8 cellular contexts compared by ENCODE assay signal in genomic region chr17:42322382-42323267, GRCh38. TPM values are rescaled to one million over a fixed set of nuclear protein-coding genes. Genes with fewer than 3 reads are reported as not detected.
A peak's percentile ranks its signal among the peaks of the same experiment; 100 is the strongest.
DNase-seq lines count a peak whose midpoint lies in the region; ATAC-seq and TF ChIP-seq lines count a peak whose summit lies in the region.

No MANE protein-coding gene starts in this region.

- H3K36me3 ChIP-seq in lower lobe of right lung, result peaks cover 100% of the 10 kb centered on the region

- DNase-seq in GM13976 (ENCODE audit: low spot score) (peak; percentile 88), HT1080 (ENCODE audit: low read depth) (peak; percentile 87), NCI-H82 treated with DMSO at 0.1 percent for 48 hours (lab: John Stamatoyannopoulos, UW; ENCODE audit: unreplicated experiment) (peak; percentile 83), dermis blood vessel endothelial cell (peak; percentile 98), lower lobe of right lung (peak; percentile 94)
- DNase-seq in activated CD4-positive, alpha-beta T cell treated with anti-CD3 and anti-CD28 coated beads, Interleukin-2, amount 50 U/mL, for 48 hours, result peak; percentile 97 to 98
- peak; percentile 88 to 95 (median 92) for DNase-seq in stimulated activated CD4-positive, alpha-beta T cell treated with anti-CD3 and anti-CD28 coated beads, TNF-alpha, amount 100 ng/mL, for 48 hours (ENCODE audit: low read depth in 3 of 3)

- no peak overlapping the region for H3K4me3 ChIP-seq in lower lobe of right lung

- H3K27me3 ChIP-seq in lower lobe of right lung (ENCODE audit: low read depth), result no peaks in the 10 kb centered on the region

- H3K9me3 ChIP-seq in lower lobe of right lung, result no peaks in the 10 kb centered on the region

- in situ Hi-C loops in GM13976 (cut with MboI; ENCODE audit: low sequenced_read_pairs, unreplicated experiment), result loop anchor here (5.0 kb wide), 2 partner anchors 85 to 205 kb away; no protein-coding TSS in a partner anchor

- H3K27ac ChIP-seq in lower lobe of right lung, result peak overlapping the region; percentile 56

- H3K4me1 ChIP-seq in lower lobe of right lung, result peaks cover 34% of the 10 kb centered on the region

- peak; percentile 99 for TF ChIP-seq CTCF in GM13976 (IDR thresholded peaks at IDR 0.05; ENCODE audit: borderline replicate concordance, control extremely low read depth, extremely low read depth, insufficient read depth, missing control alignments)
- TF ChIP-seq CTCF in lower lobe of right lung (IDR thresholded peaks at IDR 0.05), result peak; percentile 99

- intact Hi-C loops in lower lobe of right lung (cut with DNase I), result loop anchor here (5.0 kb wide), 1 partner anchor 85 kb away; no protein-coding TSS in a partner anchor

- ATAC-seq in lower lobe of right lung (peak; percentile 79 to 94), HG02870 (IDR thresholded peaks at IDR 0.05; ENCODE audit: unreplicated experiment) (no peak)

RNA-seq across cellular contexts. Expression of gene STAT5A, which starts 34.3 kb away (rescaled TPM):
- 1.1 and 1.7 TPM in 2 replicates for total RNA-seq in HT1080 (2014; rRNA removed; shearing (Covaris generic))
- polyA plus RNA-seq in HT1080 (2015; cell fraction: cytosol; rRNA removed), result 1.6 and 1.9 TPM in 2 replicates
- 3.8 and 4.6 TPM in 2 replicates for polyA plus RNA-seq in HT1080 (2015; cell fraction: nucleus; rRNA removed)
- total RNA-seq in dermis blood vessel endothelial cell (51.4 and 60.2 TPM in 2 replicates), lower lobe of right lung (53.3 TPM)

RNA-seq across cellular contexts. Expression of gene STAT5B, which starts 46.4 kb away (rescaled TPM):
- 18.1 and 21.8 TPM in 2 replicates for total RNA-seq in HT1080 (2014; rRNA removed; shearing (Covaris generic))
- polyA plus RNA-seq in HT1080 (2015; cell fraction: cytosol; rRNA removed), result 16.4 and 20.4 TPM in 2 replicates
- polyA plus RNA-seq in HT1080 (2015; cell fraction: nucleus; rRNA removed), result 47.0 and 47.7 TPM in 2 replicates
- total RNA-seq in dermis blood vessel endothelial cell (46.3 and 46.8 TPM in 2 replicates), lower lobe of right lung (67.9 TPM)

Comparison
In these comparisons a context has a peak if more than half of its experiments do, and no peak if none do; other contexts are left out.
1. RNA of gene STAT5A, which starts 34.3 kb away (total RNA-seq): 51.4 to 60.2 TPM in dermis blood vessel endothelial cell and 53.3 TPM in lower lobe of right lung (single experiment); 1.1 to 1.7 TPM in HT1080; every median in the first group is over 10 times any median in the second.
2. Peak in every context shown above with its lines, with median percentiles within 50 percentile points of each other: DNase-seq.